Comparison of ENCODE assay signal across 9 cellular contexts in genomic region chr3:118863731-118864322, GRCh38.
A peak's percentile ranks its signal among the peaks of the same experiment; 100 is the strongest.
DNase-seq lines count a peak whose midpoint lies in the region; ATAC-seq and TF ChIP-seq lines count a peak whose summit lies in the region.
"Had no signal": no experiment of that assay in that cellular context is flagged by ENCODE, and none has a peak within 500 bp of the region (broad histone marks: within the 10 kb centered on the region; RNA-seq: fewer than 3 reads in every experiment).

No MANE protein-coding gene starts in this region.

- no peaks in the 10 kb centered on the region for H3K79me2 ChIP-seq in Karpas-422 (ENCODE audit: low read length)

- H3K27me3 ChIP-seq in Karpas-422 (ENCODE audit: low read length) = no peaks in the 10 kb centered on the region

- no peak overlapping the region for H2AFZ ChIP-seq in Karpas-422 (ENCODE audit: low read length)

- ATAC-seq in GM21528 (IDR thresholded peaks at IDR 0.05; ENCODE audit: low FRiP score, unreplicated experiment) = peak; percentile 66
- peak; percentile 99 for ATAC-seq in esophagus mucosa
- ATAC-seq in GM18858 (IDR thresholded peaks at IDR 0.05; ENCODE audit: unreplicated experiment) = no peak

- intact Hi-C loops in cardiac septum (cut with DNase I) = no loop called here

- no peak overlapping the region for H3K27ac ChIP-seq in Karpas-422 (ENCODE audit: low read length)

- H4K20me1 ChIP-seq in Karpas-422 (ENCODE audit: insufficient read depth, low read depth, low read length) = no peaks in the 10 kb centered on the region

- TF ChIP-seq CTCF in GM12874 (IDR thresholded peaks at IDR 0.05; ENCODE audit: insufficient read depth, low read depth, low read length) = peak; percentile 47

- no peaks in the 10 kb centered on the region for H3K36me3 ChIP-seq in Karpas-422 (ENCODE audit: insufficient read depth, low read length)

- H3K4me2 ChIP-seq in Karpas-422 (ENCODE audit: low read depth, low read length, poor library complexity, severe bottlenecking) = no peak overlapping the region

- DNase-seq in Karpas-422 (peak; percentile 74), NCI-H1048 (lab: John Stamatoyannopoulos, UW) (no peak), cardiac septum (ENCODE audit: low spot score) (no peak)
- no peak for DNase-seq in stimulated activated CD4-positive, alpha-beta T cell treated with anti-CD3 and anti-CD28 coated beads, Interleukin-12 subunit alpha, Interleukin-12 subunit beta, amount 100 ng/mL, for 4 hours
- DNase-seq: T-helper 9 cell had no signal

- H3K4me1 ChIP-seq in Karpas-422 (ENCODE audit: low read length) = no peaks in the 10 kb centered on the region

- no peaks in the 10 kb centered on the region for H3K9me2 ChIP-seq in Karpas-422 (replicated peaks; ENCODE audit: insufficient read depth, low read length)

- H3K9ac ChIP-seq in Karpas-422 (ENCODE audit: low read length) = no peak overlapping the region

- H3K4me3 ChIP-seq in Karpas-422 (ENCODE audit: low read length) = no peak overlapping the region

- H3K9me3 ChIP-seq in Karpas-422 (ENCODE audit: low read length) = no peaks in the 10 kb centered on the region
